In the genomic region with DNA sequence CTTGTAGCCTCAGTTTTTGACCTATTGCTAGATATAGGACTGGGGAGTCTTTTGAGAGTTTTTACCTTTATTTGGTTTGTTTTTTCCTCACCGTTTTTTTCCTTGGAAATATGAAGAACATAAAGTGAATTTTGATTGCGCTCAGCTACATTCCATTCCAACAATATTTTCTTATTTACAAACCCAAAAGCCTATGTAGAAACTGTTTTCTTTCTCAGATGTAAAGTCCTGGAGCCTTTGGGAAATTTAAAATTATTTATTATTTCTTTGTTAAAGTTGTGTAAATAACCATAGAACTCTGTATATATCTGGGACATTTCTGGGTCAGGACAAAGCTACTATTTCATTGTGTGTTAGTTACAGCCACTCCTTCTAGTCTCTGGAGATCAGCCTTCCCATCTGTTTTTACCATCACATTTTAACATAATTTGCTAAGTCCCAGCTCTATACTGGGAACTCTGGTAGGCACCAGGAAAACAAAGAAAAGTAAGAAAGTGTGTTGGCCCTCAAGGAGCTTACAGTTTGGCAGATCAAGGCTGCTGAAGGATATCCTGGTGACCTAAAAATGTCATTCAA, we compare ENCODE assay signal across 1 cellular context.
A peak's percentile ranks its signal among the peaks of the same experiment; 100 is the strongest.
TF ChIP-seq lines count a peak whose summit lies in the region.

No MANE protein-coding gene starts in this region.

TF ChIP-seq in HepG2, 621 proteins besides CTCF, POLR2A, EP300 and RAD21 (continued from another document):
- TF ChIP-seq, protein P1, sequence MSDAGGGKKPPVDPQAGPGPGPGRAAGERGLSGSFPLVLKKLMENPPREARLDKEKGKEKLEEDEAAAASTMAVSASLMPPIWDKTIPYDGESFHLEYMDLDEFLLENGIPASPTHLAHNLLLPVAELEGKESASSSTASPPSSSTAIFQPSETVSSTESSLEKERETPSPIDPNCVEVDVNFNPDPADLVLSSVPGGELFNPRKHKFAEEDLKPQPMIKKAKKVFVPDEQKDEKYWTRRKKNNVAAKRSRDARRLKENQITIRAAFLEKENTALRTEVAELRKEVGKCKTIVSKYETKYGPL (CRISPR knock-in tag; IDR thresholded peaks at IDR 0.05) = 0 out of 2 replicates have a peak, but pooled peaks have one; percentile 59
- no peak for TF ChIP-seq MED8 (CRISPR knock-in tag; IDR thresholded peaks at IDR 0.05; ENCODE audit: insufficient replicate concordance)
